ENCODE assay signal across 1 cellular context in genomic region chr11:67373916-67374570, GRCh38.
TF ChIP-seq lines count a peak whose summit lies in the region.

No MANE protein-coding gene starts in this region.

TF ChIP-seq in K562, 482 proteins besides CTCF, POLR2A, EP300 and RAD21 (continued from another document):
- TF ChIP-seq SFPQ (IDR thresholded peaks at IDR 0.05; ENCODE audit: low read depth, low read length) (no peak), MLX (CRISPR knock-in tag; conservative IDR thresholded peaks at IDR 0.05) (no peak), C11orf30 (IDR thresholded peaks at IDR 0.05; ENCODE audit: low read depth) (peak; percentile 92), RNF2 (IDR thresholded peaks at IDR 0.05) (no peak), ARID3A (IDR thresholded peaks at IDR 0.05; ENCODE audit: borderline replicate concordance, low read depth, low read length) (no peak), PTRF (tag; IDR thresholded peaks at IDR 0.05) (no peak)
